ENCODE assay signal across 8 cellular contexts in the genomic region with DNA sequence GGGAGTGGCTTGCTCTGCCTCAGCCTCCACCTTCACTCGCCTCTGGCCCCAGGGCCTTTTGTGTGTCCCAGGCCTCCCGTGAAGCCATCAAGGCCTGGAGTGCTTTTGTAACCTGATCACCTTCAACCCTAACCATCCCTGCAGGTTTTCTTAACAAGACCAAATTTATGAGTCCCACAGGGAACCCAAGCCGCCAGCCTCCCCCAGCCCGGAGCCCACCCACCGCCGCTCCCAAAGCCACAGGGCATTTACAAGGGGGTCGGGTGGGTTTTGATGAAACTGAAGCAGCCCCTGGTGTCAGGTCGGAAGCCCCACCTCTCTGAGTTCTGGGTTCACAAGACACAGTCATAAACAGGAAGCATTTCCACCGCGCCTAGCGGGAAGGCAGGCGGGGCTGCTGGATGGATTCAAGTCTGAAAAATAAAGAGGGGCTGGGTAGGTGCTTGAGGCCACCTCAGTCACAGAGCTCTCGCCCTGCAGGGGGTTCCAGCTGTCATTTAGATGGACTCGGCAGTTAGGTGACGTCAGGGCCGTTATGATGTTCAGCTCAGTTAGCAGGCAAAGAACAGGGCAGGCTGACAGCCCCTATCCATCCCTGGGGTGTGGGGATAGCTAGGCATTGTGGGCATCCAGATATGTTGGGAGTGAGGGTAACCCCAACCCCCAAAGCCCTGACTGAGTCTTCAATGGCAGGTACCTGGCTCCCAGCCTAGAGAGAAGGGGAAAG.
A peak's percentile ranks its signal among the peaks of the same experiment; 100 is the strongest.
DNase-seq lines count a peak whose midpoint lies in the region; ATAC-seq, FAIRE-seq and TF ChIP-seq lines count a peak whose summit lies in the region.

No MANE protein-coding gene starts in this region.

- POLR2A ChIA-PET in activated CD4-positive, alpha-beta T cell treated with anti-CD3 and anti-CD28 coated beads for 36 hours (lab: Charles Lee) = no interaction called here

- no peak overlapping the region for H3K4me3 Mint-ChIP-seq in activated CD4-positive, alpha-beta T cell treated with anti-CD3 and anti-CD28 coated beads for 36 hours
- peak overlapping the region in 1 of 2 donors; percentile 23 for H3K4me3 Mint-ChIP-seq in effector memory CD8-positive, alpha-beta T cell

- H3K36me3 Mint-ChIP-seq in activated CD4-positive, alpha-beta T cell treated with anti-CD3 and anti-CD28 coated beads for 36 hours (ENCODE audit: low read depth) = peaks cover 5% of the 10 kb centered on the region
- H3K36me3 Mint-ChIP-seq in effector memory CD8-positive, alpha-beta T cell (ENCODE audit: insufficient read depth) = no peaks in the 10 kb centered on the region

- TF ChIP-seq EP300 in tibial nerve (IDR thresholded peaks at IDR 0.05) = no peak

- no peaks in the 10 kb centered on the region for H3K36me3 ChIP-seq in SJCRH30
- H3K36me3 ChIP-seq in tibial nerve = no peaks in the 10 kb centered on the region

- WGBS in tibial nerve, 2 donors = 36 to 38% methylated on average over 16 of the region's 16 CpGs

- H3K27me3 ChIP-seq in SJCRH30 (no peaks in the 10 kb centered on the region), tibial nerve (no peaks in the 10 kb centered on the region)

- no peaks in the 10 kb centered on the region for H3K27me3 Mint-ChIP-seq in activated CD4-positive, alpha-beta T cell treated with anti-CD3 and anti-CD28 coated beads for 36 hours
- no peaks in the 10 kb centered on the region for H3K27me3 Mint-ChIP-seq in effector memory CD8-positive, alpha-beta T cell

- FAIRE-seq in HTR-8/SVneo (lab: Jason Lieb, UNC) = no peak

- peak overlapping the region; percentile 65 for H3K27ac Mint-ChIP-seq in activated CD4-positive, alpha-beta T cell treated with anti-CD3 and anti-CD28 coated beads for 36 hours
- no peak overlapping the region for H3K27ac Mint-ChIP-seq in effector memory CD8-positive, alpha-beta T cell

- intact Hi-C loops in activated CD4-positive, alpha-beta T cell treated with anti-CD3 and anti-CD28 coated beads for 36 hours (cut with DNase I, micrococcal nuclease) = no loop called here

- H3K9me3 ChIP-seq in SJCRH30 (replicated peaks) = no peaks in the 10 kb centered on the region
- no peaks in the 10 kb centered on the region for H3K9me3 ChIP-seq in tibial nerve

- peak; percentile 37 for ATAC-seq in activated CD4-positive, alpha-beta T cell treated with anti-CD3 and anti-CD28 coated beads for 36 hours
- peak; percentile 31 for ATAC-seq in effector memory CD8-positive, alpha-beta T cell (replicated peaks)
- ATAC-seq in stimulated activated naive CD8-positive, alpha-beta T cell treated with anti-CD3 and anti-CD28 coated beads, Interleukin-15, Interleukin-2, amounts not matched to agents 100 U/mL and 50 U/mL, for 24 hours = no peak

- TF ChIP-seq CTCF in tibial nerve (IDR thresholded peaks at IDR 0.05) = no peak

- peak overlapping the region; percentile 32 for H3K4me3 ChIP-seq in SJCRH30
- no peak overlapping the region for H3K4me3 ChIP-seq in tibial nerve

- peaks cover 20% of the 10 kb centered on the region for H3K4me1 Mint-ChIP-seq in activated CD4-positive, alpha-beta T cell treated with anti-CD3 and anti-CD28 coated beads for 36 hours
- peaks cover 0 to 3% of the 10 kb centered on the region in 2 donors for H3K4me1 Mint-ChIP-seq in effector memory CD8-positive, alpha-beta T cell (ENCODE audit: low read depth in 2 of 2)

- peaks cover 4% of the 10 kb centered on the region for H3K9me3 Mint-ChIP-seq in activated CD4-positive, alpha-beta T cell treated with anti-CD3 and anti-CD28 coated beads for 36 hours (ENCODE audit: low read depth)
- no peaks in the 10 kb centered on the region for H3K9me3 Mint-ChIP-seq in effector memory CD8-positive, alpha-beta T cell

- H3K4me1 ChIP-seq in SJCRH30 (peaks cover 9% of the 10 kb centered on the region; the same call in 1 of the 2 replicates), tibial nerve (no peaks in the 10 kb centered on the region)

- H3K27ac ChIP-seq in SJCRH30 (peak overlapping the region; percentile 74), tibial nerve (no peak overlapping the region)

- CTCF ChIA-PET in activated CD4-positive, alpha-beta T cell treated with anti-CD3 and anti-CD28 coated beads for 36 hours (lab: Charles Lee) = interaction anchor here (0.7 kb wide), 1 partner anchor 11 kb away, joined by 4 read pairs; no protein-coding TSS in a partner anchor

- DNase-seq in activated CD4-positive, alpha-beta T cell treated with anti-CD3 and anti-CD28 coated beads for 36 hours = peak; percentile 37
- DNase-seq in activated CD4-positive, alpha-beta T cell treated with anti-CD3 and anti-CD28 coated beads for 1 hour = no peak
- DNase-seq in SJCRH30 (peak; percentile 82 to 84), tibial nerve (ENCODE audit: low spot score in 2 of 2) (no peak), HTR-8/SVneo (ENCODE audit: insufficient read length, low spot score) (no peak), cerebellar cortex (ENCODE audit: low spot score) (no peak)
- DNase-seq in effector memory CD8-positive, alpha-beta T cell = peak in 1 of 3 experiments; percentile 1
- peak; percentile 22 for DNase-seq in stimulated activated naive CD8-positive, alpha-beta T cell treated with anti-CD3 and anti-CD28 coated beads, Interleukin-15, Interleukin-2, amounts not matched to agents 100 U/mL and 50 U/mL, for 24 hours

- no peak for TF ChIP-seq POLR2A in tibial nerve (IDR thresholded peaks at IDR 0.05)

Comparison
In these comparisons a context has a peak if more than half of its experiments do, and no peak if none do; other contexts are left out.
1. DNase-seq: peak in activated CD4-positive, alpha-beta T cell treated with anti-CD3 and anti-CD28 coated beads for 36 hours (single experiment), SJCRH30 (2 of 2) and stimulated activated naive CD8-positive, alpha-beta T cell treated with anti-CD3 and anti-CD28 coated beads, Interleukin-15, Interleukin-2, amounts not matched to agents 100 U/mL and 50 U/mL, for 24 hours (single experiment); none in activated CD4-positive, alpha-beta T cell treated with anti-CD3 and anti-CD28 coated beads for 1 hour (single experiment), tibial nerve (0 of 2), HTR-8/SVneo (single experiment) and cerebellar cortex (single experiment).